In the genomic region with DNA sequence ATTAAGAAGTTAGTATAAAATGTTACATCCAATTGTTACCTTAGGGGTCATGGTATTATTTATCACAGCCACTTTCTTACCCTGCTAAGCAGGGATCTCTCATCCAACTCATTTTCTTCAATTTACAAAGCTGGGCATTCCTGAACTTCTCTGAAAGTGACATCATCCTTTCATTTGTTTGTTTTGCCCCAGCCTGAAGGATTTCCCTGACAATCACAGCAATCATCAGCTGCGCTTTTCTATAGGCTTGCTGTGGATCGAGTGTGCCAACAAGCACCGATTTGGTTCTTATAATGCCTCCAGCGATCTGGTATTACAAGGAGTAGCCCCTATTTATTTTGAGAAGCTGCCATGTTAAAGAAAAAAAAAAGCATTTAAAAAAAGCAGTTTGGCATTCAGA, we compare ENCODE assay signal across 13 cellular contexts.
DNase-seq lines count a peak whose midpoint lies in the region; ATAC-seq and TF ChIP-seq lines count a peak whose summit lies in the region.
"Had no signal": no experiment of that assay in that cellular context is flagged by ENCODE, and none has a peak within 500 bp of the region (broad histone marks: within the 10 kb centered on the region; RNA-seq: fewer than 3 reads in every experiment).

No MANE protein-coding gene starts in this region.

- H3K4me2 ChIP-seq in smooth muscle cell: peak overlapping the region; percentile 84

- H3K9ac ChIP-seq in smooth muscle cell (ENCODE audit: low read depth): peak overlapping the region; percentile 72

- no peak overlapping the region for H3K27ac ChIP-seq in foreskin keratinocyte
- peak overlapping the region; percentile 78 for H3K27ac ChIP-seq in smooth muscle cell (ENCODE audit: low read depth)
- H3K27ac ChIP-seq: sigmoid colon had no signal

- H4K20me1 ChIP-seq in smooth muscle cell (ENCODE audit: low read depth): no peaks in the 10 kb centered on the region

- H3K27me3 ChIP-seq in foreskin keratinocyte (no peaks in the 10 kb centered on the region), smooth muscle cell (ENCODE audit: low read depth) (peaks cover 14% of the 10 kb centered on the region)
- H3K27me3 ChIP-seq: sigmoid colon had no signal

- DNase-seq in NCI-H2171 treated with DMSO at 0.1 percent for 48 hours (lab: John Stamatoyannopoulos, UW) (peak; percentile 89), NCI-H2171 (lab: John Stamatoyannopoulos, UW) (no peak), NCI-H82 (lab: John Stamatoyannopoulos, UW) (peak; percentile 92), foreskin keratinocyte (peak; percentile 43 to 73), smooth muscle cell (lab: John Stamatoyannopoulos, UW; ENCODE audit: unreplicated experiment) (no peak), amygdala (lab: John Stamatoyannopoulos, UW) (no peak)
- DNase-seq: activated CD4-positive, CD25-positive, alpha-beta regulatory T cell treated with anti-CD3 and anti-CD28 coated beads, Interleukin-2, amount 50 U/mL, for 72 hours; activated naive CD4-positive, alpha-beta T cell treated with anti-CD3 and anti-CD28 coated beads for 36 hours; Kasumi-1; midbrain; sigmoid colon had no signal

- H3K36me3 ChIP-seq in smooth muscle cell (ENCODE audit: low read depth): no peaks in the 10 kb centered on the region
- H3K36me3 ChIP-seq: sigmoid colon had no signal

- ATAC-seq in foreskin keratinocyte (peak; percentile 73), GM21576 (IDR thresholded peaks at IDR 0.05; ENCODE audit: unreplicated experiment) (no peak), GM21360 (IDR thresholded peaks at IDR 0.05; ENCODE audit: unreplicated experiment) (no peak)

- H3F3A ChIP-seq in smooth muscle cell (ENCODE audit: low read depth): peaks cover 4% of the 10 kb centered on the region

- no peak overlapping the region for H2AFZ ChIP-seq in smooth muscle cell (ENCODE audit: low read depth)

- TF ChIP-seq CTCF in foreskin keratinocyte (conservative IDR thresholded peaks at IDR 0.05) (no peak), smooth muscle cell (IDR thresholded peaks at IDR 0.05; ENCODE audit: borderline replicate concordance, insufficient read depth, poor library complexity, severe bottlenecking) (no peak)

- H3K9me3 ChIP-seq in smooth muscle cell (replicated peaks; ENCODE audit: low read depth): no peaks in the 10 kb centered on the region
- H3K9me3 ChIP-seq: sigmoid colon had no signal

- H3K4me3 ChIP-seq in smooth muscle cell: peak overlapping the region; percentile 28
- H3K4me3 ChIP-seq: sigmoid colon had no signal

- H3K79me2 ChIP-seq in smooth muscle cell (ENCODE audit: low read depth): no peaks in the 10 kb centered on the region

- H3K4me1 ChIP-seq in foreskin keratinocyte (peaks cover 3% of the 10 kb centered on the region), smooth muscle cell (ENCODE audit: low read depth) (peaks cover 30% of the 10 kb centered on the region)

- WGBS in smooth muscle cell (ENCODE audit: low lambda C conversion rate): 3% methylated on average over 4 of the region's 4 CpGs

Comparison
In these comparisons a context has a peak if more than half of its experiments do, and no peak if none do; other contexts are left out.
1. DNase-seq: peak in NCI-H2171 treated with DMSO at 0.1 percent for 48 hours (single experiment), NCI-H82 (single experiment) and foreskin keratinocyte (2 of 2); none in NCI-H2171 (single experiment), smooth muscle cell (single experiment) and amygdala (0 of 56).